In genomic region chr19:10508707-10509106, GRCh38 we compare ENCODE assay signal across 17 cellular contexts. TPM values are rescaled to one million over a fixed set of nuclear protein-coding genes. Genes with fewer than 3 reads are reported as not detected.
DNase-seq lines count a peak whose midpoint lies in the region; ATAC-seq and TF ChIP-seq lines count a peak whose summit lies in the region.
"Had no signal": no experiment of that assay in that cellular context is flagged by ENCODE, and none has a peak within 500 bp of the region (broad histone marks: within the 10 kb centered on the region; RNA-seq: fewer than 3 reads in every experiment).

No MANE protein-coding gene starts in this region.

- CTCF ChIA-PET in activated CD4-positive, alpha-beta T cell treated with anti-CD3 and anti-CD28 coated beads for 36 hours (lab: Charles Lee): interaction anchor here (0.6 to 1.9 kb wide), 14 partner anchors 11 to 373 kb away, joined by 3 to 9 read pairs (median 3); partner anchors contain the start of gene QTRT1
- CTCF ChIA-PET in activated CD8-positive, alpha-beta T cell treated with anti-CD3 and anti-CD28 coated beads for 36 hours (lab: Charles Lee): interaction anchor here (1.0 to 2.8 kb wide), 10 partner anchors 21 to 209 kb away, joined by 3 to 7 read pairs (median 4); partner anchors contain the start of genes DNM2 and KRI1

- no peaks in the 10 kb centered on the region for H3K9me3 Mint-ChIP-seq in activated CD4-positive, alpha-beta T cell treated with anti-CD3 and anti-CD28 coated beads for 36 hours (ENCODE audit: low read depth)
- no peaks in the 10 kb centered on the region for H3K9me3 Mint-ChIP-seq in activated CD8-positive, alpha-beta T cell treated with anti-CD3 and anti-CD28 coated beads for 36 hours
- H3K9me3 Mint-ChIP-seq: CD4-positive, alpha-beta memory T cell; stimulated activated naive B cell treated with anti-CD40 and anti-IgM and Interleukin-4, amounts not matched to agents 10 μg/mL and 1 μg/mL and 100 μg/mL, for 72 hours had no signal

- no peaks in the 10 kb centered on the region for H3K36me3 ChIP-seq in mucosa of descending colon (ENCODE audit: low read depth)
- H3K36me3 ChIP-seq: ascending aorta had no signal

- H3K9me3 ChIP-seq in mucosa of descending colon: no peaks in the 10 kb centered on the region
- H3K9me3 ChIP-seq: A549, ascending aorta had no signal

- peak; percentile 64 for ATAC-seq in activated CD4-positive, alpha-beta T cell treated with anti-CD3 and anti-CD28 coated beads for 36 hours
- peak; percentile 40 for ATAC-seq in activated CD8-positive, alpha-beta T cell treated with anti-CD3 and anti-CD28 coated beads for 36 hours
- no peak for ATAC-seq in mucosa of descending colon
- ATAC-seq: A549; Right ventricle myocardium inferior; stimulated activated naive B cell treated with anti-CD40 and anti-IgM and Interleukin-4, amounts not matched to agents 10 μg/mL and 1 μg/mL and 100 μg/mL, for 72 hours had no signal

- POLR2A ChIA-PET in activated CD4-positive, alpha-beta T cell treated with anti-CD3 and anti-CD28 coated beads for 36 hours (lab: Charles Lee): no interaction called here
- POLR2A ChIA-PET in activated CD8-positive, alpha-beta T cell treated with anti-CD3 and anti-CD28 coated beads for 36 hours (lab: Charles Lee): interaction anchor here (0.5 to 1.2 kb wide), 4 partner anchors 8 to 139 kb away, joined by 3 to 4 read pairs (median 4); no protein-coding TSS in a partner anchor

- peaks cover under 1% of the 10 kb centered on the region for H3K4me1 ChIP-seq in mucosa of descending colon (ENCODE audit: low read depth)
- H3K4me1 ChIP-seq: ascending aorta had no signal

- intact Hi-C loops in activated CD4-positive, alpha-beta T cell treated with anti-CD3 and anti-CD28 coated beads for 36 hours (cut with DNase I, micrococcal nuclease): loop anchor here (10.0 kb wide), 2 partner anchors 186 to 404 kb away; partner anchors contain the start of genes ANGPTL6 (in 1 of the 2) and PPAN (in 1 of the 2)
- intact Hi-C loops in activated CD8-positive, alpha-beta T cell treated with anti-CD3 and anti-CD28 coated beads for 36 hours (cut with micrococcal nuclease): loop anchor here (5.0 kb wide), 1 partner anchor 59 kb away; the partner anchor contains the start of genes CDKN2D and KRI1
- intact Hi-C loops in mucosa of descending colon (cut with DNase I, micrococcal nuclease): no loop called here

- peaks cover 13% of the 10 kb centered on the region for H3K4me1 Mint-ChIP-seq in activated CD4-positive, alpha-beta T cell treated with anti-CD3 and anti-CD28 coated beads for 36 hours
- H3K4me1 Mint-ChIP-seq in activated CD8-positive, alpha-beta T cell treated with anti-CD3 and anti-CD28 coated beads for 36 hours (ENCODE audit: low read depth): peaks cover 20% of the 10 kb centered on the region

- peak; percentile 60 for DNase-seq in activated CD4-positive, alpha-beta T cell treated with anti-CD3 and anti-CD28 coated beads for 36 hours
- DNase-seq in activated CD4-positive, alpha-beta T cell treated with anti-CD3 and anti-CD28 coated beads for 1 hour: no peak
- DNase-seq in HT1080 (ENCODE audit: low read depth): peak; percentile 50
- DNase-seq in activated CD8-positive, alpha-beta T cell treated with anti-CD3 and anti-CD28 coated beads for 36 hours: peak; percentile 68
- DNase-seq in fibroblast of mammary gland (ENCODE audit: low read depth): peak; percentile 56
- no peak for DNase-seq in cerebellar cortex (ENCODE audit: low spot score)
- DNase-seq in putamen (ENCODE audit: low spot score): no peak
- no peak for DNase-seq in mucosa of descending colon
- DNase-seq: CD4-positive, alpha-beta memory T cell; dermis blood vessel endothelial cell; NCI-H2107; NCI-H82; stimulated activated naive B cell treated with anti-CD40 and anti-IgM and Interleukin-4, amounts not matched to agents 10 μg/mL and 1 μg/mL and 100 μg/mL, for 72 hours had no signal

- H3K27ac Mint-ChIP-seq in activated CD4-positive, alpha-beta T cell treated with anti-CD3 and anti-CD28 coated beads for 36 hours: no peak overlapping the region
- H3K27ac Mint-ChIP-seq in activated CD8-positive, alpha-beta T cell treated with anti-CD3 and anti-CD28 coated beads for 36 hours: peak overlapping the region; percentile 14
- H3K27ac Mint-ChIP-seq: stimulated activated naive B cell treated with anti-CD40 and anti-IgM and Interleukin-4, amounts not matched to agents 10 μg/mL and 1 μg/mL and 100 μg/mL, for 72 hours had no signal

- H3K4me3 Mint-ChIP-seq in activated CD4-positive, alpha-beta T cell treated with anti-CD3 and anti-CD28 coated beads for 36 hours: no peak overlapping the region
- H3K4me3 Mint-ChIP-seq in activated CD8-positive, alpha-beta T cell treated with anti-CD3 and anti-CD28 coated beads for 36 hours: no peak overlapping the region
- H3K4me3 Mint-ChIP-seq: stimulated activated naive B cell treated with anti-CD40 and anti-IgM and Interleukin-4, amounts not matched to agents 10 μg/mL and 1 μg/mL and 100 μg/mL, for 72 hours had no signal

- H3K36me3 Mint-ChIP-seq in activated CD4-positive, alpha-beta T cell treated with anti-CD3 and anti-CD28 coated beads for 36 hours (ENCODE audit: low read depth): no peaks in the 10 kb centered on the region
- H3K36me3 Mint-ChIP-seq in activated CD8-positive, alpha-beta T cell treated with anti-CD3 and anti-CD28 coated beads for 36 hours (ENCODE audit: low read depth): no peaks in the 10 kb centered on the region
- H3K36me3 Mint-ChIP-seq: stimulated activated naive B cell treated with anti-CD40 and anti-IgM and Interleukin-4, amounts not matched to agents 10 μg/mL and 1 μg/mL and 100 μg/mL, for 72 hours had no signal

- peaks cover 9% of the 10 kb centered on the region for H3K27me3 Mint-ChIP-seq in activated CD4-positive, alpha-beta T cell treated with anti-CD3 and anti-CD28 coated beads for 36 hours
- H3K27me3 Mint-ChIP-seq in activated CD8-positive, alpha-beta T cell treated with anti-CD3 and anti-CD28 coated beads for 36 hours: peaks cover 10% of the 10 kb centered on the region

- H3K4me3 ChIP-seq in fibroblast of mammary gland (ENCODE audit: control insufficient read depth, low read depth, low read length) (no peak overlapping the region), mucosa of descending colon (no peak overlapping the region)
- H3K4me3 ChIP-seq: A549, ascending aorta had no signal

- TF ChIP-seq CTCF in activated CD8-positive, alpha-beta T cell treated with anti-CD3 and anti-CD28 coated beads for 36 hours (IDR thresholded peaks at IDR 0.05): no peak
- TF ChIP-seq CTCF in fibroblast of mammary gland (conservative IDR thresholded peaks at IDR 0.05; ENCODE audit: control insufficient read depth, insufficient read depth, low read depth, low read length) (no peak), mucosa of descending colon (IDR thresholded peaks at IDR 0.05) (no peak)

RNA-seq across cellular contexts. Expression of gene KEAP1, which starts 5.6 kb away (rescaled TPM):
- total RNA-seq in activated CD4-positive, alpha-beta T cell treated with anti-CD3 and anti-CD28 coated beads for 36 hours: 10 to 100 TPM; 38.7 to 58.7 TPM
- 72.1 and 76.0 TPM in 2 replicates for total RNA-seq in HT1080 (2014; rRNA removed; shearing (Covaris generic))
- polyA plus RNA-seq in HT1080 (2015; cell fraction: cytosol; rRNA removed): 40.7 and 41.4 TPM in 2 replicates
- 33.0 TPM in 2 replicates for polyA plus RNA-seq in HT1080 (2015; cell fraction: nucleus; rRNA removed)
- total RNA-seq in activated CD8-positive, alpha-beta T cell treated with anti-CD3 and anti-CD28 coated beads for 36 hours: 10 to 100 TPM; 44.7 to 55.0 TPM
- 10 to 100 TPM; 57.5 to 75.7 (median 61.0) TPM for total RNA-seq in mucosa of descending colon

RNA-seq across cellular contexts. Expression of gene S1PR5, which starts 8.5 kb away (rescaled TPM):
- total RNA-seq in activated CD4-positive, alpha-beta T cell treated with anti-CD3 and anti-CD28 coated beads for 36 hours: under 1 TPM; 0.07 to 0.11 TPM
- total RNA-seq in HT1080 (2014; rRNA removed; shearing (Covaris generic)): 1.2 and 1.8 TPM in 2 replicates
- polyA plus RNA-seq in HT1080 (2015; cell fraction: cytosol; rRNA removed): 0.06 and 0.13 TPM in 2 replicates
- 0.14 and 0.42 TPM in 2 replicates for polyA plus RNA-seq in HT1080 (2015; cell fraction: nucleus; rRNA removed)
- total RNA-seq in activated CD8-positive, alpha-beta T cell treated with anti-CD3 and anti-CD28 coated beads for 36 hours: 1 to 10 TPM in 1 of 2 experiments, under 1 TPM in 1; 0.81 to 1.1 TPM
- under 1 TPM in 2 of 3 donors, not detected in 1; 0.23 to 0.31 TPM for total RNA-seq in mucosa of descending colon
- total RNA-seq: T-helper 2 cell treated with Interferon-gamma antibody and Interleukin-4, amounts not matched to agents 100 ng/mL and 5 ng/mL, for 36 hours had no signal

RNA-seq across cellular contexts. Expression of gene ATG4D, which starts 35.0 kb away (rescaled TPM):
- 10 to 100 TPM; 18.9 to 19.3 TPM for total RNA-seq in activated CD4-positive, alpha-beta T cell treated with anti-CD3 and anti-CD28 coated beads for 36 hours
- total RNA-seq in HT1080 (2014; rRNA removed; shearing (Covaris generic)): 31.8 and 36.8 TPM in 2 replicates
- polyA plus RNA-seq in HT1080 (2015; cell fraction: cytosol; rRNA removed): 25.6 and 28.3 TPM in 2 replicates
- polyA plus RNA-seq in HT1080 (2015; cell fraction: nucleus; rRNA removed): 27.2 and 29.9 TPM in 2 replicates
- 10 to 100 TPM; 21.7 to 22.5 TPM for total RNA-seq in activated CD8-positive, alpha-beta T cell treated with anti-CD3 and anti-CD28 coated beads for 36 hours
- 100 to 1,000 TPM in 1 of 3 donors, 10 to 100 TPM in 2; 63.0 to 119 (median 93.5) TPM for total RNA-seq in mucosa of descending colon

RNA-seq across cellular contexts. Expression of gene KRI1, which starts 57.1 kb away (rescaled TPM):
- total RNA-seq in activated CD4-positive, alpha-beta T cell treated with anti-CD3 and anti-CD28 coated beads for 36 hours: 10 to 100 TPM; 62.5 to 67.1 TPM
- total RNA-seq in HT1080 (2014; rRNA removed; shearing (Covaris generic)): 33.9 and 56.1 TPM in 2 replicates
- polyA plus RNA-seq in HT1080 (2015; cell fraction: cytosol; rRNA removed): 11.4 and 11.8 TPM in 2 replicates
- 35.4 and 41.0 TPM in 2 replicates for polyA plus RNA-seq in HT1080 (2015; cell fraction: nucleus; rRNA removed)
- 10 to 100 TPM; 50.0 to 58.3 TPM for total RNA-seq in activated CD8-positive, alpha-beta T cell treated with anti-CD3 and anti-CD28 coated beads for 36 hours
- 10 to 100 TPM; 12.0 to 23.3 (median 17.0) TPM for total RNA-seq in mucosa of descending colon

Comparison
In these comparisons a context has a peak if more than half of its experiments do, and no peak if none do; other contexts are left out.
1. DNase-seq: peak in activated CD4-positive, alpha-beta T cell treated with anti-CD3 and anti-CD28 coated beads for 36 hours (single experiment), HT1080 (single experiment), activated CD8-positive, alpha-beta T cell treated with anti-CD3 and anti-CD28 coated beads for 36 hours (single experiment) and fibroblast of mammary gland (single experiment); none in activated CD4-positive, alpha-beta T cell treated with anti-CD3 and anti-CD28 coated beads for 1 hour (single experiment), cerebellar cortex (single experiment), putamen (single experiment) and mucosa of descending colon (0 of 3).
2. intact Hi-C loops: an anchor here in activated CD4-positive, alpha-beta T cell treated with anti-CD3 and anti-CD28 coated beads for 36 hours (10.0 kb wide) and activated CD8-positive, alpha-beta T cell treated with anti-CD3 and anti-CD28 coated beads for 36 hours (5.0 kb wide); none called in mucosa of descending colon.